ENCODE assay signal across 8 cellular contexts in genomic region chr17:74779948-74780400, GRCh38. TPM values are rescaled to one million over a fixed set of nuclear protein-coding genes. Genes with fewer than 3 reads are reported as not detected.
A peak's percentile ranks its signal among the peaks of the same experiment; 100 is the strongest.
DNase-seq lines count a peak whose midpoint lies in the region; ATAC-seq and TF ChIP-seq lines count a peak whose summit lies in the region.

No MANE protein-coding gene starts in this region.

- ATAC-seq in HG03159 (IDR thresholded peaks at IDR 0.05; ENCODE audit: unreplicated experiment), result peak; percentile 64
- peak; percentile 80 to 82 for ATAC-seq in stimulated activated naive B cell treated with anti-CD40 and anti-IgM and Interleukin-4, amounts not matched to agents 10 μg/mL and 1 μg/mL and 100 μg/mL, for 72 hours (replicated peaks)

- no peak for TF ChIP-seq POLR2A in erythroblast (IDR thresholded peaks at IDR 0.05; ENCODE audit: low read length)
- TF ChIP-seq POLR2A in suprapubic skin (IDR thresholded peaks at IDR 0.05), result no peak

- H3K4me1 Mint-ChIP-seq in activated CD4-positive, alpha-beta T cell treated with anti-CD3 and anti-CD28 coated beads, Interleukin-2, amount 10 ng/mL, durations not matched to agents 7 days and 5 days, result peaks cover 81% of the 10 kb centered on the region
- peaks cover 51 to 67% of the 10 kb centered on the region in 2 donors for H3K4me1 Mint-ChIP-seq in stimulated activated naive B cell treated with anti-CD40 and anti-IgM and Interleukin-4, amounts not matched to agents 10 μg/mL and 1 μg/mL and 100 μg/mL, for 72 hours

- peaks cover 45% of the 10 kb centered on the region for H3K36me3 Mint-ChIP-seq in activated CD4-positive, alpha-beta T cell treated with anti-CD3 and anti-CD28 coated beads, Interleukin-2, amount 10 ng/mL, durations not matched to agents 7 days and 5 days (ENCODE audit: low read depth)
- H3K36me3 Mint-ChIP-seq in stimulated activated naive B cell treated with anti-CD40 and anti-IgM and Interleukin-4, amounts not matched to agents 10 μg/mL and 1 μg/mL and 100 μg/mL, for 72 hours, result peaks cover 38 to 42% of the 10 kb centered on the region in 2 donors

- H3K27ac Mint-ChIP-seq in activated CD4-positive, alpha-beta T cell treated with anti-CD3 and anti-CD28 coated beads, Interleukin-2, amount 10 ng/mL, durations not matched to agents 7 days and 5 days, result peak overlapping the region; percentile 94
- peak overlapping the region; percentile 95 for H3K27ac Mint-ChIP-seq in stimulated activated naive B cell treated with anti-CD40 and anti-IgM and Interleukin-4, amounts not matched to agents 10 μg/mL and 1 μg/mL and 100 μg/mL, for 72 hours

- peaks cover 6% of the 10 kb centered on the region for H3K36me3 ChIP-seq in suprapubic skin

- in situ Hi-C loops in GM13977 (cut with MboI; ENCODE audit: low pct_unique_long_range_greater_than_20kb, low sequenced_read_pairs, unreplicated experiment), result no loop called here

- no peak overlapping the region for H3K27ac ChIP-seq in suprapubic skin

- WGBS in suprapubic skin, result 75% methylated on average over 11 of the region's 11 CpGs

- POLR2A ChIA-PET in activated CD4-positive, alpha-beta T cell treated with anti-CD3 and anti-CD28 coated beads, Interleukin-2, amount 10 ng/mL, durations not matched to agents 7 days and 5 days (lab: Charles Lee), result no interaction called here

- DNase-seq in GM13977 (ENCODE audit: low spot score), result peak; percentile 52
- DNase-seq in activated CD4-positive, alpha-beta T cell treated with anti-CD3 and anti-CD28 coated beads, Interleukin-2, amount 10 ng/mL, durations not matched to agents 7 days and 5 days, result peak; percentile 86
- peak; percentile 80 for DNase-seq in cardiac septum (ENCODE audit: low spot score)
- peak; percentile 75 for DNase-seq in stimulated activated naive B cell treated with anti-CD40 and anti-IgM and Interleukin-4, amounts not matched to agents 10 μg/mL and 1 μg/mL and 100 μg/mL, for 72 hours
- DNase-seq in NCI-H526 treated with DMSO at 0.1 percent for 48 hours (lab: John Stamatoyannopoulos, UW), result no peak
- DNase-seq in erythroblast (lab: John Stamatoyannopoulos, UW), result no peak
- DNase-seq in suprapubic skin (ENCODE audit: low spot score in 2 of 2), result no peak

- H3K4me1 ChIP-seq in suprapubic skin, result peaks cover 30% of the 10 kb centered on the region

- H3K27me3 ChIP-seq in suprapubic skin, result no peaks in the 10 kb centered on the region

- no peaks in the 10 kb centered on the region for H3K9me3 ChIP-seq in suprapubic skin

- TF ChIP-seq CTCF in GM13977 (IDR thresholded peaks at IDR 0.05; ENCODE audit: extremely low read depth, insufficient read depth, missing control alignments) (no peak), suprapubic skin (IDR thresholded peaks at IDR 0.05) (no peak)

- H3K9me3 Mint-ChIP-seq in activated CD4-positive, alpha-beta T cell treated with anti-CD3 and anti-CD28 coated beads, Interleukin-2, amount 10 ng/mL, durations not matched to agents 7 days and 5 days, result no peaks in the 10 kb centered on the region
- H3K9me3 Mint-ChIP-seq in stimulated activated naive B cell treated with anti-CD40 and anti-IgM and Interleukin-4, amounts not matched to agents 10 μg/mL and 1 μg/mL and 100 μg/mL, for 72 hours, result no peaks in the 10 kb centered on the region

- no peak overlapping the region for H3K4me3 ChIP-seq in suprapubic skin

- intact Hi-C loops in cardiac septum (cut with DNase I), result loop anchor here (5.0 kb wide), 1 partner anchor 33 kb away; the partner anchor contains the start of gene NHERF1

- no peak for TF ChIP-seq EP300 in suprapubic skin (IDR thresholded peaks at IDR 0.05)

- peak overlapping the region; percentile 57 for H3K4me3 Mint-ChIP-seq in activated CD4-positive, alpha-beta T cell treated with anti-CD3 and anti-CD28 coated beads, Interleukin-2, amount 10 ng/mL, durations not matched to agents 7 days and 5 days
- peak overlapping the region; percentile 43 to 68 for H3K4me3 Mint-ChIP-seq in stimulated activated naive B cell treated with anti-CD40 and anti-IgM and Interleukin-4, amounts not matched to agents 10 μg/mL and 1 μg/mL and 100 μg/mL, for 72 hours

- CTCF ChIA-PET in activated CD4-positive, alpha-beta T cell treated with anti-CD3 and anti-CD28 coated beads, Interleukin-2, amount 10 ng/mL, durations not matched to agents 7 days and 5 days (lab: Charles Lee), result interaction anchor here (0.5 to 3.3 kb wide), 8 partner anchors 9 to 179 kb away, joined by 3 to 15 read pairs (median 10); no protein-coding TSS in a partner anchor

- no peaks in the 10 kb centered on the region for H3K27me3 Mint-ChIP-seq in activated CD4-positive, alpha-beta T cell treated with anti-CD3 and anti-CD28 coated beads, Interleukin-2, amount 10 ng/mL, durations not matched to agents 7 days and 5 days
- no peaks in the 10 kb centered on the region for H3K27me3 Mint-ChIP-seq in stimulated activated naive B cell treated with anti-CD40 and anti-IgM and Interleukin-4, amounts not matched to agents 10 μg/mL and 1 μg/mL and 100 μg/mL, for 72 hours

RNA-seq across cellular contexts. Expression of gene NAT9, which starts 3.8 kb away (rescaled TPM):
- 10 to 100 TPM; 28.6 to 34.4 TPM for total RNA-seq in activated CD4-positive, alpha-beta T cell treated with anti-CD3 and anti-CD28 coated beads, Interleukin-2, amount 10 ng/mL, durations not matched to agents 7 days and 5 days
- total RNA-seq in cardiac septum (27.6 TPM), suprapubic skin (10 to 100 TPM; 21.0 to 32.7 (median 24.4) TPM)

RNA-seq across cellular contexts. Expression of gene NHERF1, which starts 31.5 kb away (rescaled TPM):
- total RNA-seq in activated CD4-positive, alpha-beta T cell treated with anti-CD3 and anti-CD28 coated beads, Interleukin-2, amount 10 ng/mL, durations not matched to agents 7 days and 5 days, result 100 to 1,000 TPM; 254 to 281 TPM
- 10.1 TPM for total RNA-seq in cardiac septum
- 10 to 100 TPM; 21.1 to 53.8 (median 42.0) TPM for total RNA-seq in suprapubic skin

RNA-seq across cellular contexts. Expression of gene RAB37, which starts 42.9 kb away (rescaled TPM):
- total RNA-seq in activated CD4-positive, alpha-beta T cell treated with anti-CD3 and anti-CD28 coated beads, Interleukin-2, amount 10 ng/mL, durations not matched to agents 7 days and 5 days, result 10 to 100 TPM; 28.2 to 30.4 TPM
- 0.94 TPM for total RNA-seq in cardiac septum
- under 1 TPM in 2 of 4 donors, not detected in 2; 0.32 to 0.38 TPM for total RNA-seq in suprapubic skin

Comparison
In these comparisons a context has a peak if more than half of its experiments do, and no peak if none do; other contexts are left out.
1. DNase-seq: peak in GM13977 (single experiment), activated CD4-positive, alpha-beta T cell treated with anti-CD3 and anti-CD28 coated beads, Interleukin-2, amount 10 ng/mL, durations not matched to agents 7 days and 5 days (single experiment), cardiac septum (single experiment) and stimulated activated naive B cell treated with anti-CD40 and anti-IgM and Interleukin-4, amounts not matched to agents 10 μg/mL and 1 μg/mL and 100 μg/mL, for 72 hours (single experiment); none in NCI-H526 treated with DMSO at 0.1 percent for 48 hours (single experiment), erythroblast (0 of 2) and suprapubic skin (0 of 2).
2. RNA of gene NHERF1, which starts 31.5 kb away (total RNA-seq): 254 to 281 TPM in activated CD4-positive, alpha-beta T cell treated with anti-CD3 and anti-CD28 coated beads, Interleukin-2, amount 10 ng/mL, durations not matched to agents 7 days and 5 days; 21.1 to 53.8 TPM in suprapubic skin and 10.1 TPM in cardiac septum (single experiment); every median in the first group is over 4 times any median in the second.
3. RNA of gene RAB37, which starts 42.9 kb away (total RNA-seq): 28.2 to 30.4 TPM in activated CD4-positive, alpha-beta T cell treated with anti-CD3 and anti-CD28 coated beads, Interleukin-2, amount 10 ng/mL, durations not matched to agents 7 days and 5 days; 0.94 TPM in cardiac septum (single experiment) and 0.32 to 0.38 TPM in suprapubic skin; every median in the first group is over 10 times any median in the second.